In genomic region chr5:179860301-179860700, GRCh38 we compare ENCODE assay signal across 11 cellular contexts. TPM values are rescaled to one million over a fixed set of nuclear protein-coding genes. Genes with fewer than 3 reads are reported as not detected.
A peak's percentile ranks its signal among the peaks of the same experiment; 100 is the strongest.
DNase-seq lines count a peak whose midpoint lies in the region; ATAC-seq and TF ChIP-seq lines count a peak whose summit lies in the region.
"Had no signal": no experiment of that assay in that cellular context is flagged by ENCODE, and none has a peak within 500 bp of the region (broad histone marks: within the 10 kb centered on the region; RNA-seq: fewer than 3 reads in every experiment).

No MANE protein-coding gene starts in this region.

- H3K9me2 ChIP-seq in Loucy (replicated peaks; ENCODE audit: low read depth, low read length): no peaks in the 10 kb centered on the region

- 85 to 90% methylated on average over 11 of the region's 11 CpGs for WGBS in sigmoid colon, 2 donors

- intact Hi-C loops in dorsolateral prefrontal cortex (cut with DNase I) (no loop called here), sigmoid colon (cut with DNase I) (no loop called here)

- no peak overlapping the region for H3K9ac ChIP-seq in Loucy (ENCODE audit: low read depth, low read length, poor library complexity, severe bottlenecking)

- H3K36me3 ChIP-seq in Loucy (ENCODE audit: insufficient read depth, low read length) (no peaks in the 10 kb centered on the region), sigmoid colon (peaks cover 0 to 39% (median 26%) of the 10 kb centered on the region in 4 donors)

- no peaks in the 10 kb centered on the region for H3K9me3 Mint-ChIP-seq in T-helper 2 cell treated with Interferon-gamma antibody and Interleukin-4, amounts not matched to agents 5 μg/mL and 100 μg/mL, for 36 hours

- H3K4me3 ChIP-seq in Loucy (ENCODE audit: low read length, poor library complexity, severe bottlenecking) (no peak overlapping the region), dorsolateral prefrontal cortex (peak overlapping the region in 39 of 59 donors; percentile 18 to 100 (median 95)), sigmoid colon (no peak overlapping the region)

- no peaks in the 10 kb centered on the region for H4K20me1 ChIP-seq in Loucy (ENCODE audit: insufficient read depth, low read length, poor library complexity, severe bottlenecking)

- H3K4me2 ChIP-seq in Loucy (ENCODE audit: low read depth, low read length, poor library complexity, severe bottlenecking): peak overlapping the region; percentile 72

- no peaks in the 10 kb centered on the region for H3F3A ChIP-seq in Loucy (ENCODE audit: low read depth)

- H3K27ac Mint-ChIP-seq in T-helper 2 cell treated with Interferon-gamma antibody and Interleukin-4, amounts not matched to agents 5 μg/mL and 100 μg/mL, for 36 hours: no peak overlapping the region

- H3K27me3 ChIP-seq in Loucy (ENCODE audit: insufficient read depth, low read length, poor library complexity, severe bottlenecking) (no peaks in the 10 kb centered on the region), dorsolateral prefrontal cortex (no peaks in the 10 kb centered on the region), sigmoid colon (no peaks in the 10 kb centered on the region)

- peaks cover 20% of the 10 kb centered on the region for H3K36me3 Mint-ChIP-seq in T-helper 2 cell treated with Interferon-gamma antibody and Interleukin-4, amounts not matched to agents 5 μg/mL and 100 μg/mL, for 36 hours (ENCODE audit: low read depth)

- H3K4me1 Mint-ChIP-seq in T-helper 2 cell treated with Interferon-gamma antibody and Interleukin-4, amounts not matched to agents 5 μg/mL and 100 μg/mL, for 36 hours (ENCODE audit: low read depth): peaks cover 7% of the 10 kb centered on the region

- H2AFZ ChIP-seq in Loucy (ENCODE audit: low read length): no peak overlapping the region

- no peak for TF ChIP-seq POLR2A in sigmoid colon (IDR thresholded peaks at IDR 0.05)

- H3K4me1 ChIP-seq in Loucy (ENCODE audit: insufficient read depth, low read length, poor library complexity, severe bottlenecking) (no peaks in the 10 kb centered on the region), sigmoid colon (peaks cover 0 to 25% (median 21%) of the 10 kb centered on the region in 4 donors)

- no peak for DNase-seq in T-helper 2 cell treated with Interferon-gamma antibody and Interleukin-4, amounts not matched to agents 5 μg/mL and 100 μg/mL, for 36 hours (ENCODE audit: low spot score)
- DNase-seq in T-helper 2 cell: no peak
- DNase-seq in dorsolateral prefrontal cortex: peak in 3 of 10 donors; percentile 39 to 40 (median 40)
- peak; percentile 47 for DNase-seq in sigmoid colon
- no peak for DNase-seq in NCI-H2171 (lab: John Stamatoyannopoulos, UW)
- no peak for DNase-seq in UCSD-AML1 (lab: John Stamatoyannopoulos, UW; ENCODE audit: unreplicated experiment)
- DNase-seq: GF-D8; NCI-H1105 treated with DMSO at 0.1 percent for 48 hours; stimulated activated naive CD4-positive, alpha-beta T cell treated with Interleukin-2 at 50 U/mL for 16 hours had no signal

- no peaks in the 10 kb centered on the region for H3K27me3 Mint-ChIP-seq in T-helper 2 cell treated with Interferon-gamma antibody and Interleukin-4, amounts not matched to agents 5 μg/mL and 100 μg/mL, for 36 hours (ENCODE audit: low read depth)

- peak overlapping the region; percentile 66 for H3K4me3 Mint-ChIP-seq in T-helper 2 cell treated with Interferon-gamma antibody and Interleukin-4, amounts not matched to agents 5 μg/mL and 100 μg/mL, for 36 hours

- no peak for ATAC-seq in HG03097 (IDR thresholded peaks at IDR 0.05; ENCODE audit: low FRiP score, unreplicated experiment)

- no peak for TF ChIP-seq CTCF in Loucy (conservative IDR thresholded peaks at IDR 0.05; ENCODE audit: low read length)
- no peak for TF ChIP-seq CTCF in dorsolateral prefrontal cortex (IDR thresholded peaks at IDR 0.05 in 54 of 56, conservative IDR thresholded peaks at IDR 0.05 in 2 of 56; ENCODE audit: low read depth in 1 of 56, partially characterized antibody in 56 of 56)
- TF ChIP-seq CTCF in sigmoid colon (IDR thresholded peaks at IDR 0.05): no peak

- no peaks in the 10 kb centered on the region for H3K9me3 ChIP-seq in Loucy (ENCODE audit: insufficient read depth, low read depth, low read length)
- H3K9me3 ChIP-seq in sigmoid colon: no peaks in the 10 kb centered on the region

- no peak for TF ChIP-seq EP300 in sigmoid colon (IDR thresholded peaks at IDR 0.05)

- no peaks in the 10 kb centered on the region for H3K79me2 ChIP-seq in Loucy (ENCODE audit: insufficient read depth, low read length)

- H3K27ac ChIP-seq in dorsolateral prefrontal cortex (peak overlapping the region in 11 of 59 donors; percentile 1 to 96 (median 90)), sigmoid colon (no peak overlapping the region)

RNA-seq across cellular contexts. Expression of gene MRNIP, which starts 1.7 kb away (rescaled TPM):
- total RNA-seq in dorsolateral prefrontal cortex: 100 to 1,000 TPM in 5 of 120 experiments, 10 to 100 TPM in 115; 44.7 to 119 (median 74.4) TPM
- 10 to 100 TPM; 30.7 to 59.8 (median 34.5) TPM for total RNA-seq in sigmoid colon
- 10 to 100 TPM in 2 of 3 donors, 1 to 10 TPM in 1; 8.3 to 20.3 (median 11.4) TPM for polyA plus RNA-seq in sigmoid colon

RNA-seq across cellular contexts. Expression of gene SQSTM1, which starts 39.6 kb away (rescaled TPM):
- 100 to 1,000 TPM; 241 to 437 (median 288) TPM for total RNA-seq in dorsolateral prefrontal cortex
- total RNA-seq in sigmoid colon: 100 to 1,000 TPM; 287 to 443 (median 386) TPM
- 100 to 1,000 TPM; 168 to 301 (median 203) TPM for polyA plus RNA-seq in sigmoid colon

RNA-seq across cellular contexts. Expression of gene TBC1D9B, which starts 47.4 kb away (rescaled TPM):
- total RNA-seq in dorsolateral prefrontal cortex: 100 to 1,000 TPM; 127 to 231 (median 166) TPM
- total RNA-seq in sigmoid colon: 1,000 to 10,000 TPM in 2 of 4 donors, 100 to 1,000 TPM in 2; 291 to 1,545 (median 1,005) TPM
- polyA plus RNA-seq in sigmoid colon: 10 to 100 TPM; 35.4 to 83.4 (median 36.8) TPM

RNA-seq across cellular contexts. Expression of gene MGAT4B, which starts 53.6 kb away (rescaled TPM):
- total RNA-seq in dorsolateral prefrontal cortex (100 to 1,000 TPM in 3 of 120 experiments, 10 to 100 TPM in 117; 46.9 to 108 (median 65.7) TPM), sigmoid colon (10 to 100 TPM; 27.8 to 56.8 (median 31.5) TPM)
- 100 to 1,000 TPM; 184 to 241 (median 232) TPM for polyA plus RNA-seq in sigmoid colon

Comparison
In these comparisons a context has a peak if more than half of its experiments do, and no peak if none do; other contexts are left out.
1. H3K4me3 ChIP-seq: peak in dorsolateral prefrontal cortex (39 of 59); none in Loucy (single experiment) and sigmoid colon (0 of 4).